Comparison of ENCODE assay signal across 3 cellular contexts in the genomic region with DNA sequence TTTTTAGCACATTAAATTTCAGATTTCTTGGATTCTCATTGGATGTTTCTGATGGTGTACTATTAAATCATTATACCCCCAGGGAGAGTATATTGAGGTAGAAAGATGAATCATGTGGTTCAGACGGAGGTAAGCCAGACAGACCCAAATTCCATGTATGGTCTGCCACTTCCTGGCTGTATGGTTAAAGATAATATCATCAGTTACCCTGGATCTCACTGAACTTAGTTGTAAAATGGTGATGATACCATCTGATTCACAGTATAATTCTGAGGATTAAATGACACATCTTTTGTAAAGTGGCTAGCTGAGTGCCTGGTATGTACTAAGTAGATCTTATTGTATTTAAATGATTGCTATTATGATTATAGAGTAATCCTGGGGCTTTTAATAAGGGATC.
TF ChIP-seq lines count a peak whose summit lies in the region.

No MANE protein-coding gene starts in this region.

TF ChIP-seq in SK-N-SH treated with all-trans-retinoic acid at 6 μM for 48 hours, 23 proteins besides CTCF, POLR2A, EP300 and RAD21 (continued from another document):
- TF ChIP-seq, protein P1, sequence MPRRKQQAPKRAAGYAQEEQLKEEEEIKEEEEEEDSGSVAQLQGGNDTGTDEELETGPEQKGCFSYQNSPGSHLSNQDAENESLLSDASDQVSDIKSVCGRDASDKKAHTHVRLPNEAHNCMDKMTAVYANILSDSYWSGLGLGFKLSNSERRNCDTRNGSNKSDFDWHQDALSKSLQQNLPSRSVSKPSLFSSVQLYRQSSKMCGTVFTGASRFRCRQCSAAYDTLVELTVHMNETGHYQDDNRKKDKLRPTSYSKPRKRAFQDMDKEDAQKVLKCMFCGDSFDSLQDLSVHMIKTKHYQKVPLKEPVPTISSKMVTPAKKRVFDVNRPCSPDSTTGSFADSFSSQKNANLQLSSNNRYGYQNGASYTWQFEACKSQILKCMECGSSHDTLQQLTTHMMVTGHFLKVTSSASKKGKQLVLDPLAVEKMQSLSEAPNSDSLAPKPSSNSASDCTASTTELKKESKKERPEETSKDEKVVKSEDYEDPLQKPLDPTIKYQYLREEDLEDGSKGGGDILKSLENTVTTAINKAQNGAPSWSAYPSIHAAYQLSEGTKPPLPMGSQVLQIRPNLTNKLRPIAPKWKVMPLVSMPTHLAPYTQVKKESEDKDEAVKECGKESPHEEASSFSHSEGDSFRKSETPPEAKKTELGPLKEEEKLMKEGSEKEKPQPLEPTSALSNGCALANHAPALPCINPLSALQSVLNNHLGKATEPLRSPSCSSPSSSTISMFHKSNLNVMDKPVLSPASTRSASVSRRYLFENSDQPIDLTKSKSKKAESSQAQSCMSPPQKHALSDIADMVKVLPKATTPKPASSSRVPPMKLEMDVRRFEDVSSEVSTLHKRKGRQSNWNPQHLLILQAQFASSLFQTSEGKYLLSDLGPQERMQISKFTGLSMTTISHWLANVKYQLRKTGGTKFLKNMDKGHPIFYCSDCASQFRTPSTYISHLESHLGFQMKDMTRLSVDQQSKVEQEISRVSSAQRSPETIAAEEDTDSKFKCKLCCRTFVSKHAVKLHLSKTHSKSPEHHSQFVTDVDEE (CRISPR knock-in tag; IDR thresholded peaks at IDR 0.05), result no peak
- TF ChIP-seq TCF4 (CRISPR knock-in tag; IDR thresholded peaks at IDR 0.05; ENCODE audit: borderline replicate concordance) (no peak), CREB5 (CRISPR knock-in tag; IDR thresholded peaks at IDR 0.05; ENCODE audit: low read depth) (no peak), TOX (CRISPR knock-in tag; IDR thresholded peaks at IDR 0.05; ENCODE audit: borderline replicate concordance) (no peak), ZNF70 (CRISPR knock-in tag; IDR thresholded peaks at IDR 0.05) (no peak), OSR1 (CRISPR knock-in tag; IDR thresholded peaks at IDR 0.05) (no peak), ARNTL (CRISPR knock-in tag; IDR thresholded peaks at IDR 0.05; ENCODE audit: borderline replicate concordance, low read depth) (no peak)

TF ChIP-seq in SK-N-SH, 30 proteins besides CTCF, POLR2A, EP300 and RAD21 (continued from another document):
- TF ChIP-seq TAF1 (IDR thresholded peaks at IDR 0.05; ENCODE audit: borderline replicate concordance, low read depth, low read length), result no peak
- no peak for TF ChIP-seq MEF2A (IDR thresholded peaks at IDR 0.05; ENCODE audit: borderline replicate concordance, low read depth)
- no peak for TF ChIP-seq SMC3 (IDR thresholded peaks at IDR 0.05; ENCODE audit: low read depth, low read length)
- no peak for TF ChIP-seq ELF1 (IDR thresholded peaks at IDR 0.05)
- TF ChIP-seq JUND (IDR thresholded peaks at IDR 0.05), result no peak
- no peak for TF ChIP-seq GATA2 (CRISPR knock-in tag; IDR thresholded peaks at IDR 0.05)
- TF ChIP-seq RXRA (IDR thresholded peaks at IDR 0.05; ENCODE audit: borderline replicate concordance, low read depth), result no peak
- TF ChIP-seq MAX (IDR thresholded peaks at IDR 0.05; ENCODE audit: low read depth), result no peak
- no peak for TF ChIP-seq MXI1 (IDR thresholded peaks at IDR 0.05; ENCODE audit: low read depth, low read length)
- TF ChIP-seq, protein P2, sequence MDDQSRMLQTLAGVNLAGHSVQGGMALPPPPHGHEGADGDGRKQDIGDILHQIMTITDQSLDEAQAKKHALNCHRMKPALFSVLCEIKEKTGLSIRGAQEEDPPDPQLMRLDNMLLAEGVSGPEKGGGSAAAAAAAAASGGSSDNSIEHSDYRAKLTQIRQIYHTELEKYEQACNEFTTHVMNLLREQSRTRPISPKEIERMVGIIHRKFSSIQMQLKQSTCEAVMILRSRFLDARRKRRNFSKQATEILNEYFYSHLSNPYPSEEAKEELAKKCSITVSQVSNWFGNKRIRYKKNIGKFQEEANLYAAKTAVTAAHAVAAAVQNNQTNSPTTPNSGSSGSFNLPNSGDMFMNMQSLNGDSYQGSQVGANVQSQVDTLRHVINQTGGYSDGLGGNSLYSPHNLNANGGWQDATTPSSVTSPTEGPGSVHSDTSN (IDR thresholded peaks at IDR 0.05), result no peak
- TF ChIP-seq FOXJ3 (CRISPR knock-in tag; IDR thresholded peaks at IDR 0.05), result no peak
- TF ChIP-seq, protein P3, sequence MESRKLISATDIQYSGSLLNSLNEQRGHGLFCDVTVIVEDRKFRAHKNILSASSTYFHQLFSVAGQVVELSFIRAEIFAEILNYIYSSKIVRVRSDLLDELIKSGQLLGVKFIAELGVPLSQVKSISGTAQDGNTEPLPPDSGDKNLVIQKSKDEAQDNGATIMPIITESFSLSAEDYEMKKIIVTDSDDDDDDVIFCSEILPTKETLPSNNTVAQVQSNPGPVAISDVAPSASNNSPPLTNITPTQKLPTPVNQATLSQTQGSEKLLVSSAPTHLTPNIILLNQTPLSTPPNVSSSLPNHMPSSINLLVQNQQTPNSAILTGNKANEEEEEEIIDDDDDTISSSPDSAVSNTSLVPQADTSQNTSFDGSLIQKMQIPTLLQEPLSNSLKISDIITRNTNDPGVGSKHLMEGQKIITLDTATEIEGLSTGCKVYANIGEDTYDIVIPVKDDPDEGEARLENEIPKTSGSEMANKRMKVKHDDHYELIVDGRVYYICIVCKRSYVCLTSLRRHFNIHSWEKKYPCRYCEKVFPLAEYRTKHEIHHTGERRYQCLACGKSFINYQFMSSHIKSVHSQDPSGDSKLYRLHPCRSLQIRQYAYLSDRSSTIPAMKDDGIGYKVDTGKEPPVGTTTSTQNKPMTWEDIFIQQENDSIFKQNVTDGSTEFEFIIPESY (IDR thresholded peaks at IDR 0.05; ENCODE audit: borderline replicate concordance, low read depth), result no peak
- no peak for TF ChIP-seq POLR2AphosphoS5 (IDR thresholded peaks at IDR 0.05; ENCODE audit: low read depth, low read length)

TF ChIP-seq in HepG2, 621 proteins besides CTCF, POLR2A, EP300 and RAD21:
- TF ChIP-seq TBL1XR1 (IDR thresholded peaks at IDR 0.05; ENCODE audit: borderline replicate concordance, low read length, partially characterized antibody), result no peak
- no peak for TF ChIP-seq NKX3-1 (CRISPR knock-in tag; IDR thresholded peaks at IDR 0.05)
- no peak for TF ChIP-seq ZNF75D (CRISPR knock-in tag; IDR thresholded peaks at IDR 0.05; ENCODE audit: borderline replicate concordance)
- no peak for TF ChIP-seq HDAC1 (CRISPR knock-in tag; IDR thresholded peaks at IDR 0.05)
- no peak for TF ChIP-seq ETV5 (CRISPR knock-in tag; IDR thresholded peaks at IDR 0.05; ENCODE audit: borderline replicate concordance)
- TF ChIP-seq CHD2 (IDR thresholded peaks at IDR 0.05; ENCODE audit: low read depth, low read length), result no peak
- TF ChIP-seq ZNF383 (CRISPR knock-in tag; IDR thresholded peaks at IDR 0.05; ENCODE audit: borderline replicate concordance), result no peak
- no peak for TF ChIP-seq E2F2 (CRISPR knock-in tag; IDR thresholded peaks at IDR 0.05; ENCODE audit: borderline replicate concordance)
- no peak for TF ChIP-seq ZNF253 (CRISPR knock-in tag; IDR thresholded peaks at IDR 0.05; ENCODE audit: borderline replicate concordance)
- no peak for TF ChIP-seq ASH2L (IDR thresholded peaks at IDR 0.05; ENCODE audit: insufficient read length, low read depth, low read length)
- TF ChIP-seq NFKBIZ (CRISPR knock-in tag; IDR thresholded peaks at IDR 0.05), result no peak
- no peak for TF ChIP-seq ZNF780A (CRISPR knock-in tag; IDR thresholded peaks at IDR 0.05)
- no peak for TF ChIP-seq ZBTB2 (CRISPR knock-in tag; IDR thresholded peaks at IDR 0.05; ENCODE audit: low read depth)
- no peak for TF ChIP-seq FOSL2 (CRISPR knock-in tag; IDR thresholded peaks at IDR 0.05)
- TF ChIP-seq ZNF292 (CRISPR knock-in tag; IDR thresholded peaks at IDR 0.05; ENCODE audit: borderline replicate concordance, low read depth), result no peak
- TF ChIP-seq ZKSCAN8 (CRISPR knock-in tag; IDR thresholded peaks at IDR 0.05; ENCODE audit: borderline replicate concordance), result no peak
